11 cellular contexts compared by ENCODE assay signal in the genomic region with DNA sequence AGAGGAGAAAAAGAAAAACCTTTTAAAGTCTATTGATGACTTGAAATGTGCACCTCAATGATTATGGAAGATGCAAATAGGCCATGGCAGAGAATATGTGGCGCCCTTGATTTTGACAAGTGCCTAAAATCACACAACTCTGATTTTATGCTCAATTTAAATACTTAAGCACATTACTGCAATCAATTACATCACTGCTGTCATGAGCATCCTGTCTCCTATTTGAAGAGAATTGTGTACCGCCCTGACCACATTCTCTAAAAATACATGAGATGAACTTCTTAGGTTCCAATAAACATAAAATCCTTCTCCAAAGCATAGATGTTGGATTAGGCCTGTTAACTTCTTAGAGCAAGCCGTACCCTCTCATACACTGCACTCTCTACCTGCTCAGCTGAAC. TPM values are rescaled to one million over a fixed set of nuclear protein-coding genes. Genes with fewer than 3 reads are reported as not detected.
A peak's percentile ranks its signal among the peaks of the same experiment; 100 is the strongest.
DNase-seq lines count a peak whose midpoint lies in the region; ATAC-seq, FAIRE-seq and TF ChIP-seq lines count a peak whose summit lies in the region.
"Had no signal": no experiment of that assay in that cellular context is flagged by ENCODE, and none has a peak within 500 bp of the region (broad histone marks: within the 10 kb centered on the region; RNA-seq: fewer than 3 reads in every experiment).

No MANE protein-coding gene starts in this region.

- H3K36me3 ChIP-seq in CD4-positive, alpha-beta memory T cell (ENCODE audit: insufficient read depth, low read length), result no peaks in the 10 kb centered on the region
- H3K36me3 ChIP-seq in HEK293 (ENCODE audit: control insufficient read depth in 2 of 2, insufficient read depth in 1 of 2, low read length in 2 of 2) (no peaks in the 10 kb centered on the region), GM12878 (ENCODE audit: control insufficient read depth in 2 of 2, insufficient read depth in 2 of 2, low read length in 1 of 2) (no peaks in the 10 kb centered on the region)

- peaks cover 23% of the 10 kb centered on the region for H3K4me1 ChIP-seq in CD4-positive, alpha-beta memory T cell (ENCODE audit: insufficient read depth, low read length)
- H3K4me1 ChIP-seq in HEK293 (ENCODE audit: control insufficient read depth, insufficient read depth, low read length) (peaks cover 13% of the 10 kb centered on the region), GM12878 (ENCODE audit: control insufficient read depth, insufficient read depth, low read length) (peaks cover 8% of the 10 kb centered on the region)

- no peak overlapping the region for H3K9ac ChIP-seq in GM12878 (ENCODE audit: control insufficient read depth, insufficient read depth, low read length)

- H3K4me3 Mint-ChIP-seq in CD4-positive, alpha-beta memory T cell, result peak overlapping the region in 5 of 8 donors; percentile 86 to 94 (median 91)
- H3K4me3 Mint-ChIP-seq in nephron progenitor cell, result peak overlapping the region; percentile 88

- no peak for TF ChIP-seq POLR2A in GM12878 (IDR thresholded peaks at IDR 0.05; ENCODE audit: low read depth, low read length)

- 95% methylated on average over 3 of the region's 3 CpGs for WGBS in GM12878 (ENCODE audit: insufficient coverage, insufficient replicate concordance, low lambda C conversion rate, missing lambda C conversion rate)

- peak overlapping the region in 1 of 2 donors; percentile 67 for H3K4me3 ChIP-seq in CD4-positive, alpha-beta memory T cell (ENCODE audit: low read length in 2 of 2)
- H3K4me3 ChIP-seq in HEK293 (ENCODE audit: low read depth, low read length), result peak overlapping the region; percentile 87
- 0 out of 2 replicates have a peak overlapping the region, but pooled peaks have one; percentile 93 for H3K4me3 ChIP-seq in GM12878

- H3K27me3 Mint-ChIP-seq in CD4-positive, alpha-beta memory T cell, result no peaks in the 10 kb centered on the region
- no peaks in the 10 kb centered on the region for H3K27me3 Mint-ChIP-seq in nephron progenitor cell (ENCODE audit: low read depth, poor library complexity)

- no peak for ATAC-seq in GM12878
- ATAC-seq: esophagus mucosa had no signal

- intact Hi-C loops in CD4-positive, alpha-beta memory T cell (cut with micrococcal nuclease), result loop anchor here (5.0 kb wide), 4 partner anchors 92 to 898 kb away; a partner anchor contains a TSS
- intact Hi-C loops in GM12878 (cut with micrococcal nuclease; ENCODE audit: unreplicated experiment), result loop anchor here (5.0 kb wide), 1 partner anchor 242 kb away; a partner anchor contains a TSS

- no peaks in the 10 kb centered on the region for H3K9me3 ChIP-seq in CD4-positive, alpha-beta memory T cell (ENCODE audit: control insufficient read depth in 1 of 2, low read length in 2 of 2)
- H3K9me3 ChIP-seq in HEK293 (ENCODE audit: control insufficient read depth, insufficient read depth, low read depth, low read length) (no peaks in the 10 kb centered on the region), GM12878 (replicated peaks; ENCODE audit: control insufficient read depth, insufficient read depth, low read length) (no peaks in the 10 kb centered on the region)

- peak overlapping the region in 5 of 7 donors; percentile 37 to 93 (median 76) for H3K27ac Mint-ChIP-seq in CD4-positive, alpha-beta memory T cell
- no peak overlapping the region for H3K27ac Mint-ChIP-seq in nephron progenitor cell

- FAIRE-seq in GM12878 (lab: Jason Lieb, UNC), result no peak
- FAIRE-seq: islet of Langerhans had no signal

- H3K27me3 ChIP-seq in CD4-positive, alpha-beta memory T cell (ENCODE audit: insufficient read depth, low read length), result no peaks in the 10 kb centered on the region
- peaks cover 0 to 2% of the 10 kb centered on the region in 2 experiments; a peak in 3 of 4 replicates for H3K27me3 ChIP-seq in GM12878 (replicated peaks in 1 of 2; ENCODE audit: control insufficient read depth in 2 of 2, insufficient read depth in 2 of 2, low read length in 1 of 2)

- H3K27ac ChIP-seq in CD4-positive, alpha-beta memory T cell (ENCODE audit: low read depth, low read length), result no peak overlapping the region
- H3K27ac ChIP-seq in HEK293 (ENCODE audit: extremely low read depth, low read depth, low read length), result no peak overlapping the region
- H3K27ac ChIP-seq in GM12878 (ENCODE audit: control insufficient read depth, insufficient read depth), result no peak overlapping the region

- peak overlapping the region; percentile 90 for H3K4me2 ChIP-seq in GM12878 (ENCODE audit: control insufficient read depth, insufficient read depth)

- TF ChIP-seq RAD21 in GM12878 (IDR thresholded peaks at IDR 0.05; ENCODE audit: insufficient read depth, low read depth, low read length), result no peak

- CTCF ChIA-PET in CD4-positive, alpha-beta memory T cell (lab: Charles Lee; ENCODE audit: partially characterized antibody), result interaction anchor here (1.7 kb wide), 1 partner anchor 8 kb away, joined by 7 read pairs; no protein-coding TSS in a partner anchor
- CTCF ChIA-PET in HEK293 (lab: Yijun Ruan, JAX) (no interaction called here), GM12878 (lab: Yijun Ruan, JAX) (no interaction called here)

- no peak for TF ChIP-seq EP300 in GM12878 (IDR thresholded peaks at IDR 0.05; ENCODE audit: borderline replicate concordance in 1 of 2, control insufficient read depth in 1 of 2, low read depth in 2 of 2, low read length in 2 of 2)

- peaks cover 7 to 11% of the 10 kb centered on the region in 2 donors for H3K36me3 Mint-ChIP-seq in CD4-positive, alpha-beta memory T cell
- H3K36me3 Mint-ChIP-seq in nephron progenitor cell (ENCODE audit: low read depth), result peaks cover 9% of the 10 kb centered on the region

- DNase-seq in CD4-positive, alpha-beta memory T cell, result no peak
- DNase-seq in GM12878 (ENCODE audit: low read depth, low spot score), result no peak
- no peak for DNase-seq in nephron progenitor cell
- no peak for DNase-seq in activated effector memory CD4-positive, alpha-beta T cell treated with Interleukin-2 at 50 U/mL for 16 hours
- no peak for DNase-seq in ACHN
- no peak for DNase-seq in GM03348 (ENCODE audit: low spot score)
- DNase-seq: NCI-H226; stimulated activated CD4-positive, alpha-beta T cell treated with anti-CD3 and anti-CD28 coated beads, Interleukin-2, amount 100 ng/mL, for 24 hours had no signal

- no peak overlapping the region for H2AFZ ChIP-seq in GM12878 (ENCODE audit: control insufficient read depth, low read depth, low read length)

- in situ Hi-C loops in GM12878 (cut with MboI), result no loop called here
- in situ Hi-C loops in ACHN (cut with HindIII; ENCODE audit: low pct_ligation_motif_present, low pct_unique_long_range_greater_than_20kb, low sequenced_read_pairs), result no loop called here

- TF ChIP-seq CTCF in HEK293 (tag by site-specific recombination; IDR thresholded peaks at IDR 0.05), result no peak
- TF ChIP-seq CTCF in GM12878 (IDR thresholded peaks at IDR 0.05 in 2 of 3, conservative IDR thresholded peaks at IDR 0.05 in 1 of 3; ENCODE audit: control insufficient read depth in 2 of 3, extremely low read depth in 1 of 3, insufficient read depth in 1 of 3, low read depth in 3 of 3, low read length in 3 of 3), result no peak
- no peak for TF ChIP-seq CTCF in nephron progenitor cell (IDR thresholded peaks at IDR 0.05)

- BruUV-seq in GM12878 (replicated peaks; lab: Mats Ljungman, UMichigan), result no TSS peak

- H3K4me1 Mint-ChIP-seq in CD4-positive, alpha-beta memory T cell, result peaks cover 22 to 39% (median 31%) of the 10 kb centered on the region in 4 donors
- peaks cover 59% of the 10 kb centered on the region for H3K4me1 Mint-ChIP-seq in nephron progenitor cell

- H4K20me1 ChIP-seq in GM12878 (ENCODE audit: control insufficient read depth, insufficient read depth), result no peaks in the 10 kb centered on the region

- peaks cover 6% of the 10 kb centered on the region for H3K79me2 ChIP-seq in GM12878 (ENCODE audit: control insufficient read depth, insufficient read depth, low read length)

- SMC1A ChIA-PET in GM12878 (lab: Charles Lee; ENCODE audit: uncharacterized antibody, unreplicated experiment), result interaction anchor here (0.7 to 2.5 kb wide), 4 partner anchors 7 to 228 kb away, joined by 3 to 12 read pairs (median 3); no protein-coding TSS in a partner anchor

- no peaks in the 10 kb centered on the region for H3K9me3 Mint-ChIP-seq in CD4-positive, alpha-beta memory T cell
- H3K9me3 Mint-ChIP-seq in nephron progenitor cell, result peaks cover 6% of the 10 kb centered on the region

- RAD21 ChIA-PET in GM12878 (lab: Charles Lee; ENCODE audit: unreplicated experiment), result no interaction called here

- POLR2A ChIA-PET in CD4-positive, alpha-beta memory T cell (lab: Charles Lee; ENCODE audit: partially characterized antibody), result interaction anchor here (2.6 kb wide), 1 partner anchor 144 kb away, joined by 17 read pairs; a partner anchor contains a TSS
- POLR2A ChIA-PET in HEK293 (lab: Yijun Ruan, JAX) (interaction anchor here (0.7 to 1.0 kb wide), 2 partner anchors 141 to 807 kb away, joined by 3 to 4 read pairs; no protein-coding TSS in a partner anchor), GM12878 (lab: Charles Lee) (interaction anchor here (2.2 kb wide), 1 partner anchor 9 kb away, joined by 11 read pairs; no protein-coding TSS in a partner anchor)

RNA-seq across cellular contexts. Expression of a gene that starts 1.6 kb away (rescaled TPM):
- total RNA-seq in CD4-positive, alpha-beta memory T cell, result 1 to 10 TPM; 7.0 to 7.6 TPM
- 1 to 10 TPM; 2.8 to 3.2 TPM for polyA plus RNA-seq in CD4-positive, alpha-beta memory T cell
- total RNA-seq in GM12878 (2013; cell fraction: nucleolus; rRNA removed), result 10.0 and 10.6 TPM in 2 replicates
- total RNA-seq in GM12878 (2014; rRNA removed) (3.9 and 4.4 TPM in 2 replicates), GM12878 (2014; rRNA removed; fragmentation: Illumina TruSeq; extraction: Trizol) (6.7 TPM in 2 replicates), GM12878 (2021) (6.6 and 7.9 TPM in 2 replicates)
- 1.4 TPM for polyA plus RNA-seq in GM12878 (2011; ENCODE audit: low read depth)
- polyA plus RNA-seq in GM12878 (2011; rRNA removed) (6.9 and 10.8 TPM in 2 replicates), GM12878 (2014; fragmentation: Illumina TruSeq; extraction: Trizol) (5.5 and 7.9 TPM in 2 replicates), GM12878 (2014; fragmentation: Nextera tagmentation; extraction: Ambion mirVana) (1 to 10 TPM; 1.2 to 1.6 TPM), GM12878 (2014; rRNA removed) (3.3 and 3.5 TPM in 2 replicates), GM12878 (2016; fragmentation: Nextera tagmentation; extraction: Ambion mirVana) (1 to 10 TPM; 5.5 to 7.1 TPM)
- 2.2 and 2.4 TPM in 2 replicates for polyA plus RNA-seq in GM12878 (2011; cell fraction: cytosol; rRNA removed)
- 4.2 and 4.7 TPM in 2 replicates for polyA plus RNA-seq in GM12878 (2011; cell fraction: nucleus; rRNA removed)
- 3.1 and 4.0 TPM in 2 replicates for polyA plus RNA-seq in GM12878 (2012)
- polyA minus RNA-seq in GM12878 (2011; rRNA and poly(A)+ RNA removed), result 4.2 and 5.0 TPM in 2 replicates
- polyA minus RNA-seq in GM12878 (2011; cell fraction: cytosol; rRNA and poly(A)+ RNA removed), result 1.8 and 3.6 TPM in 2 replicates
- polyA minus RNA-seq in GM12878 (2011; cell fraction: nucleus; rRNA and poly(A)+ RNA removed), result 6.9 and 14.6 TPM in 2 replicates

RNA-seq across cellular contexts. Expression of a gene that starts 2.0 kb away (rescaled TPM):
- under 1 TPM in 1 of 2 experiments, not detected in 1; 0.20 TPM for total RNA-seq in CD4-positive, alpha-beta memory T cell
- polyA plus RNA-seq in CD4-positive, alpha-beta memory T cell, result not detected
- total RNA-seq in GM12878 (2013; cell fraction: nucleolus; rRNA removed), result 0.22 and 0.29 TPM in 2 replicates
- total RNA-seq in GM12878 (2014; rRNA removed) (0.11 and 0.33 TPM in 2 replicates), GM12878 (2014; rRNA removed; fragmentation: Illumina TruSeq; extraction: Trizol) (0.18 and 0.32 TPM in 2 replicates), GM12878 (2021) (0.24 and 0.72 TPM in 2 replicates)
- 0.25 TPM for polyA plus RNA-seq in GM12878 (2011; ENCODE audit: low read depth)
- polyA plus RNA-seq in GM12878 (2011; rRNA removed) (0.26 and 0.37 TPM in 2 replicates), GM12878 (2014; fragmentation: Illumina TruSeq; extraction: Trizol) (0.28 and 0.84 TPM in 2 replicates), GM12878 (2014; fragmentation: Nextera tagmentation; extraction: Ambion mirVana) (under 1 TPM; 0.03 to 0.05 TPM), GM12878 (2014; rRNA removed) (0.16 and 0.29 TPM in 2 replicates), GM12878 (2016; fragmentation: Nextera tagmentation; extraction: Ambion mirVana) (under 1 TPM; 0.10 to 0.35 TPM)
- 0.03 and 0.05 TPM in 2 replicates for polyA plus RNA-seq in GM12878 (2011; cell fraction: cytosol; rRNA removed)
- polyA plus RNA-seq in GM12878 (2011; cell fraction: nucleus; rRNA removed), result 0.55 and 0.88 TPM in 2 replicates
- polyA plus RNA-seq in GM12878 (2012), result 0.31 and 0.45 TPM in 2 replicates
- 0.36 and 0.73 TPM in 2 replicates for polyA minus RNA-seq in GM12878 (2011; rRNA and poly(A)+ RNA removed)
- polyA minus RNA-seq in GM12878 (2011; cell fraction: cytosol; rRNA and poly(A)+ RNA removed), result not detected in 2 replicates
- polyA minus RNA-seq in GM12878 (2011; cell fraction: nucleus; rRNA and poly(A)+ RNA removed), result 0.60 and 1.1 TPM in 2 replicates
